In genomic region chr10:5659702-5660528, GRCh38 we compare ENCODE assay signal across 8 cellular contexts. TPM values are rescaled to one million over a fixed set of nuclear protein-coding genes. Genes with fewer than 3 reads are reported as not detected.
DNase-seq lines count a peak whose midpoint lies in the region; ATAC-seq and TF ChIP-seq lines count a peak whose summit lies in the region.

No MANE protein-coding gene starts in this region.

- H3K27me3 ChIP-seq in neutrophil = no peaks in the 10 kb centered on the region

- H3K36me3 Mint-ChIP-seq in effector memory CD8-positive, alpha-beta T cell (ENCODE audit: insufficient read depth) = peaks cover 3% of the 10 kb centered on the region

- H3K27ac Mint-ChIP-seq in effector memory CD8-positive, alpha-beta T cell = peak overlapping the region in 1 of 2 donors; percentile 85

- H3K4me1 Mint-ChIP-seq in effector memory CD8-positive, alpha-beta T cell (ENCODE audit: low read depth in 2 of 2) = peaks cover 6 to 13% of the 10 kb centered on the region in 2 donors

- TF ChIP-seq CTCF in neutrophil (IDR thresholded peaks at IDR 0.05) = no peak

- H3K4me1 ChIP-seq in neutrophil (ENCODE audit: control insufficient read depth in 1 of 2, insufficient read depth in 1 of 2, low read depth in 1 of 2, low read length in 1 of 2) = peaks cover 6 to 14% of the 10 kb centered on the region in 2 experiments

- H3K4me3 Mint-ChIP-seq in effector memory CD8-positive, alpha-beta T cell = no peak overlapping the region

- H3K4me3 ChIP-seq in neutrophil (ENCODE audit: low read depth in 1 of 2, low read length in 1 of 2) = no peak overlapping the region

- H3K27ac ChIP-seq in neutrophil = peak overlapping the region; percentile 67

- no peaks in the 10 kb centered on the region for H3K9me3 ChIP-seq in neutrophil

- DNase-seq in Daoy (ENCODE audit: low read depth) = peak; percentile 62
- peak; percentile 76 to 95 for DNase-seq in NOMO-1 (lab: John Stamatoyannopoulos, UW; ENCODE audit: unreplicated experiment in 2 of 2)
- DNase-seq in effector memory CD8-positive, alpha-beta T cell = no peak
- no peak for DNase-seq in NCI-H187 (lab: John Stamatoyannopoulos, UW)

- ATAC-seq in GM21786 (IDR thresholded peaks at IDR 0.05; ENCODE audit: unreplicated experiment) = peak; percentile 76
- ATAC-seq in effector memory CD8-positive, alpha-beta T cell (replicated peaks) = peak; percentile 79
- ATAC-seq in HG02571 (IDR thresholded peaks at IDR 0.05; ENCODE audit: unreplicated experiment) = no peak
- ATAC-seq in HG03139 (IDR thresholded peaks at IDR 0.05; ENCODE audit: unreplicated experiment) = no peak

- no peaks in the 10 kb centered on the region for H3K36me3 ChIP-seq in neutrophil

- peaks cover 0 to 6% of the 10 kb centered on the region in 2 donors for H3K27me3 Mint-ChIP-seq in effector memory CD8-positive, alpha-beta T cell

- H3K9me3 Mint-ChIP-seq in effector memory CD8-positive, alpha-beta T cell = no peaks in the 10 kb centered on the region

RNA-seq across cellular contexts. Expression of gene ASB13, which starts 6.5 kb away (rescaled TPM):
- total RNA-seq in Daoy (2014; rRNA removed; shearing (Covaris generic)) = 11.2 and 13.3 TPM in 2 replicates

RNA-seq across cellular contexts. Expression of gene TASOR2, which starts 24.7 kb away (rescaled TPM):
- 50.3 and 55.2 TPM in 2 replicates for total RNA-seq in Daoy (2014; rRNA removed; shearing (Covaris generic))

Comparison
In these comparisons a context has a peak if more than half of its experiments do, and no peak if none do; other contexts are left out.
1. DNase-seq: peak in Daoy (single experiment) and NOMO-1 (2 of 2); none in effector memory CD8-positive, alpha-beta T cell (0 of 3) and NCI-H187 (0 of 2).
2. ATAC-seq: peak in GM21786 (single experiment) and effector memory CD8-positive, alpha-beta T cell (single experiment); none in HG02571 (single experiment) and HG03139 (single experiment).